ENCODE assay signal across 1 cellular context in the genomic region with DNA sequence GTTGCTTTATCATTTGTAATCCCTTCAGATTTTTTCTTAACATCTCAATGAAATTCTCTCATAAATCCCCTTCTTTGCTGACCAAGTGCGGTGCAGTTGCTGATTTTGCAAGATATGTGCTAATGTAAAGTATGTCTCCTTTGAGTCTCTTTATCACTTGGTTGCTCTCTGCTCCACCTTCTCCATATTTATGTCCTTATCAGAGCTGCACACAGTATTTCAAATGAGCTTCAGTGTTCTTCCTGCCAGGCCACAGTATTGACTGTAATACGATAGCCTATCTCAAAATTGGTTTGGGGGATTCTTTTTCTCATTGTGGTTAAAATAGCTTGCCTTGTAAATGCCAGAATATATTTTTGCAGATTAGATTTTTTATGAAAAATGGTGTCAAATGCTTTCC.
TF ChIP-seq lines count a peak whose summit lies in the region.

No MANE protein-coding gene starts in this region.

TF ChIP-seq in H1, 55 proteins besides CTCF, POLR2A, EP300 and RAD21:
- no peak for TF ChIP-seq HDAC2 (IDR thresholded peaks at IDR 0.05; ENCODE audit: borderline replicate concordance in 1 of 2, low read depth in 2 of 2, low read length in 2 of 2)
- no peak for TF ChIP-seq SRF (IDR thresholded peaks at IDR 0.05; ENCODE audit: low read depth, low read length)
- TF ChIP-seq TCF12 (IDR thresholded peaks at IDR 0.05; ENCODE audit: low read depth, low read length) = no peak
- no peak for TF ChIP-seq KDM4A (IDR thresholded peaks at IDR 0.05; ENCODE audit: low read depth, low read length, severe bottlenecking)
- no peak for TF ChIP-seq MAFK (IDR thresholded peaks at IDR 0.05; ENCODE audit: low read depth, low read length)
- TF ChIP-seq TAF1 (IDR thresholded peaks at IDR 0.05; ENCODE audit: low read depth, low read length) = no peak
- no peak for TF ChIP-seq RNF2 (IDR thresholded peaks at IDR 0.05; ENCODE audit: borderline replicate concordance, low read depth, low read length, missing control alignments, poor library complexity, severe bottlenecking)
- TF ChIP-seq USF2 (IDR thresholded peaks at IDR 0.05; ENCODE audit: low read length) = no peak
- no peak for TF ChIP-seq CEBPB (IDR thresholded peaks at IDR 0.05; ENCODE audit: low read depth, low read length)
- TF ChIP-seq JUN (IDR thresholded peaks at IDR 0.05; ENCODE audit: low read depth, low read length) = no peak
- no peak for TF ChIP-seq CBX5 (IDR thresholded peaks at IDR 0.05; ENCODE audit: low read depth, low read length)
- no peak for TF ChIP-seq KDM5A (IDR thresholded peaks at IDR 0.05; ENCODE audit: low read length)
- TF ChIP-seq GTF2F1 (IDR thresholded peaks at IDR 0.05; ENCODE audit: borderline replicate concordance, low read depth, low read length) = no peak
- TF ChIP-seq SIX5 (IDR thresholded peaks at IDR 0.05; ENCODE audit: low read depth, low read length) = no peak
- no peak for TF ChIP-seq ATF3 (IDR thresholded peaks at IDR 0.05; ENCODE audit: insufficient read depth, low read depth, low read length)
- no peak for TF ChIP-seq NANOG (IDR thresholded peaks at IDR 0.05; ENCODE audit: insufficient read depth, low read depth, low read length, poor library complexity, severe bottlenecking)
- no peak for TF ChIP-seq SAP30 (IDR thresholded peaks at IDR 0.05; ENCODE audit: insufficient read depth, insufficient replicate concordance, low read length)
- no peak for TF ChIP-seq EGR1 (IDR thresholded peaks at IDR 0.05; ENCODE audit: borderline replicate concordance, low read depth, low read length)
- no peak for TF ChIP-seq YY1 (IDR thresholded peaks at IDR 0.05; ENCODE audit: low read depth, low read length)
- TF ChIP-seq CTBP2 (IDR thresholded peaks at IDR 0.05; ENCODE audit: borderline replicate concordance, insufficient read depth, insufficient read length, low read length) = no peak
TF ChIP-seq in H1: peak in this region for 0.
